8 cellular contexts compared by ENCODE assay signal in genomic region chr9:136729144-136729543, GRCh38. TPM values are rescaled to one million over a fixed set of nuclear protein-coding genes. Genes with fewer than 3 reads are reported as not detected.
DNase-seq lines count a peak whose midpoint lies in the region; ATAC-seq and TF ChIP-seq lines count a peak whose summit lies in the region.

No MANE protein-coding gene starts in this region.

- no TSS peak for BruUV-seq in PC-3 (replicated peaks; lab: Mats Ljungman, UMichigan)

- intact Hi-C loops in PC-3 (cut with micrococcal nuclease): no loop called here

- peaks cover 28% of the 10 kb centered on the region for H3K36me3 ChIP-seq in PC-3 (ENCODE audit: low read depth, low read length)

- H4K20me1 ChIP-seq in PC-3 (ENCODE audit: low read length): peaks cover 33% of the 10 kb centered on the region

- CTCF ChIA-PET in PC-3 (lab: Charles Lee): interaction anchor here (0.6 kb wide), 1 partner anchor 13 kb away, joined by 3 read pairs; no protein-coding TSS in a partner anchor

- H3K9me3 ChIP-seq in PC-3 (ENCODE audit: low read length): no peaks in the 10 kb centered on the region

- DNase-seq in G401 (ENCODE audit: low spot score) (peak; percentile 38), PC-3 (no peak), endothelial cell (ENCODE audit: low spot score) (no peak), progenitor cell of endocrine pancreas (ENCODE audit: low spot score, unreplicated experiment) (no peak), NCI-H748 (lab: John Stamatoyannopoulos, UW; ENCODE audit: unreplicated experiment) (no peak), T-helper 9 cell (no peak)
- no peak for DNase-seq in activated CD8-positive, alpha-beta memory T cell treated with anti-CD3 and anti-CD28 coated beads, Interleukin-2, amount 50 U/mL, for 48 hours

- H3K4me3 Mint-ChIP-seq in endothelial cell (ENCODE audit: unreplicated experiment) (no peak overlapping the region), progenitor cell of endocrine pancreas (ENCODE audit: low read depth) (peak overlapping the region; percentile 53)

- peak; percentile 20; the same call in 1 of the 2 replicates for ATAC-seq in PC-3
- ATAC-seq in HG03139 (IDR thresholded peaks at IDR 0.05; ENCODE audit: unreplicated experiment): no peak

- peaks cover 68% of the 10 kb centered on the region for H3K79me2 ChIP-seq in PC-3 (ENCODE audit: low read length)

- H3K27me3 Mint-ChIP-seq in endothelial cell (ENCODE audit: unreplicated experiment): peaks cover 32% of the 10 kb centered on the region
- peaks cover 17% of the 10 kb centered on the region for H3K27me3 Mint-ChIP-seq in progenitor cell of endocrine pancreas

- peaks cover 17% of the 10 kb centered on the region for H3K36me3 Mint-ChIP-seq in endothelial cell (ENCODE audit: low read depth, unreplicated experiment)
- peaks cover 6% of the 10 kb centered on the region for H3K36me3 Mint-ChIP-seq in progenitor cell of endocrine pancreas (ENCODE audit: insufficient read depth)

- H3K27ac Mint-ChIP-seq in endothelial cell (ENCODE audit: unreplicated experiment): peak overlapping the region; percentile 18
- H3K27ac Mint-ChIP-seq in progenitor cell of endocrine pancreas: no peak overlapping the region

- peak overlapping the region; percentile 100 for H3K4me2 ChIP-seq in PC-3 (ENCODE audit: low read length)

- no peaks in the 10 kb centered on the region for H3K27me3 ChIP-seq in PC-3 (ENCODE audit: low read length)

- POLR2A ChIA-PET in PC-3 (lab: Charles Lee; ENCODE audit: unreplicated experiment): interaction anchor here (0.6 kb wide), 1 partner anchor 60 kb away, joined by 5 read pairs; no protein-coding TSS in a partner anchor

- peaks cover 27% of the 10 kb centered on the region for H3K4me1 ChIP-seq in PC-3 (ENCODE audit: insufficient read depth, low read length)

- in situ Hi-C loops in G401 (cut with HindIII; ENCODE audit: low sequenced_read_pairs): no loop called here

- peaks cover 16% of the 10 kb centered on the region for H3F3A ChIP-seq in PC-3 (ENCODE audit: low read length, unreplicated experiment)

- TF ChIP-seq CTCF in PC-3 (conservative IDR thresholded peaks at IDR 0.05; ENCODE audit: low read depth, low read length) (no peak), endothelial cell (IDR thresholded peaks at IDR 0.05; ENCODE audit: unreplicated experiment) (no peak), progenitor cell of endocrine pancreas (IDR thresholded peaks at IDR 0.05; ENCODE audit: unreplicated experiment) (no peak)

- H2AFZ ChIP-seq in PC-3 (ENCODE audit: low read length): peak overlapping the region; percentile 75; the same call in 1 of the 2 replicates

- H3K4me1 Mint-ChIP-seq in endothelial cell (ENCODE audit: unreplicated experiment) (peaks cover 21% of the 10 kb centered on the region), progenitor cell of endocrine pancreas (ENCODE audit: low read depth) (peaks cover 21% of the 10 kb centered on the region)

- H3K4me3 ChIP-seq in PC-3 (ENCODE audit: low read length): peak overlapping the region; percentile 95

- H3K9ac ChIP-seq in PC-3 (ENCODE audit: low read length): peak overlapping the region; percentile 96

- H3K9me3 Mint-ChIP-seq in endothelial cell (ENCODE audit: unreplicated experiment) (no peaks in the 10 kb centered on the region), progenitor cell of endocrine pancreas (ENCODE audit: low read depth) (no peaks in the 10 kb centered on the region)

- no peak overlapping the region for H3K27ac ChIP-seq in PC-3 (ENCODE audit: low read length)

- no peaks in the 10 kb centered on the region for H3K9me2 ChIP-seq in PC-3 (replicated peaks; ENCODE audit: low read length)

RNA-seq across cellular contexts. Expression of gene LCN10, which starts 13.6 kb away (rescaled TPM):
- not detected in 2 replicates for total RNA-seq in G401 (2014; rRNA removed; shearing (Covaris generic))
- total RNA-seq in PC-3 (2014; rRNA removed) (not detected in 2 replicates), endothelial cell (ENCODE audit: unreplicated experiment) (not detected), progenitor cell of endocrine pancreas (0.42 TPM in 1 of 2 replicates, not detected in the other)

RNA-seq across cellular contexts. Expression of gene DIPK1B, which starts 16.8 kb away (rescaled TPM):
- 65.0 and 69.9 TPM in 2 replicates for total RNA-seq in G401 (2014; rRNA removed; shearing (Covaris generic))
- 19.5 and 26.3 TPM in 2 replicates for total RNA-seq in PC-3 (2014; rRNA removed)
- 293 TPM for total RNA-seq in endothelial cell (ENCODE audit: unreplicated experiment)
- 51.3 and 52.9 TPM in 2 replicates for total RNA-seq in progenitor cell of endocrine pancreas

RNA-seq across cellular contexts. Expression of gene LCN6, which starts 19.2 kb away (rescaled TPM):
- not detected in 2 replicates for total RNA-seq in G401 (2014; rRNA removed; shearing (Covaris generic))
- not detected in 2 replicates for total RNA-seq in PC-3 (2014; rRNA removed)
- total RNA-seq in endothelial cell (ENCODE audit: unreplicated experiment): not detected
- not detected in 2 replicates for total RNA-seq in progenitor cell of endocrine pancreas

RNA-seq across cellular contexts. Expression of gene LCN8, which starts 28.9 kb away (rescaled TPM):
- not detected in 2 replicates for total RNA-seq in G401 (2014; rRNA removed; shearing (Covaris generic))
- total RNA-seq in PC-3 (2014; rRNA removed) (not detected in 2 replicates), endothelial cell (ENCODE audit: unreplicated experiment) (not detected), progenitor cell of endocrine pancreas (not detected in 2 replicates)

RNA-seq across cellular contexts. Expression of gene LCN15, which starts 35.2 kb away (rescaled TPM):
- total RNA-seq in G401 (2014; rRNA removed; shearing (Covaris generic)): not detected in 2 replicates
- total RNA-seq in PC-3 (2014; rRNA removed): not detected in 2 replicates
- 0.49 TPM for total RNA-seq in endothelial cell (ENCODE audit: unreplicated experiment)
- not detected in 2 replicates for total RNA-seq in progenitor cell of endocrine pancreas
